ENCODE assay signal across 1 cellular context in genomic region chr3:57227930-57228733, GRCh38.
TF ChIP-seq lines count a peak whose summit lies in the region.

No MANE protein-coding gene starts in this region.

TF ChIP-seq in K562, 482 proteins besides CTCF, POLR2A, EP300 and RAD21 (continued from another document and continues in another):
- TF ChIP-seq PREB (CRISPR knock-in tag; IDR thresholded peaks at IDR 0.05) (no peak), GATAD2B (IDR thresholded peaks at IDR 0.05; ENCODE audit: borderline replicate concordance) (0 out of 2 replicates have a peak, but pooled peaks have one; percentile 70), NFE2L1 (tag; IDR thresholded peaks at IDR 0.05; ENCODE audit: borderline replicate concordance, low read depth) (no peak), DNMT1 (IDR thresholded peaks at IDR 0.05) (no peak), PTRF (tag; IDR thresholded peaks at IDR 0.05) (no peak), NCOA2 (IDR thresholded peaks at IDR 0.05; ENCODE audit: partially characterized antibody in 2 of 2) (no peak), ZFX (CRISPR knock-in tag; IDR thresholded peaks at IDR 0.05) (peak; percentile 30; the same call in 1 of the 2 replicates), NR2F6 (CRISPR knock-in tag; IDR thresholded peaks at IDR 0.05) (no peak), MEF2A (IDR thresholded peaks at IDR 0.05; ENCODE audit: control insufficient read depth, low read depth, low read length) (no peak), ZNF561 (CRISPR knock-in tag; conservative IDR thresholded peaks at IDR 0.05) (no peak), MYC (IDR thresholded peaks at IDR 0.05; ENCODE audit: low read depth, low read length) (no peak), MYC (CRISPR knock-in tag; IDR thresholded peaks at IDR 0.05; ENCODE audit: borderline replicate concordance, low read depth) (no peak), BDP1 (IDR thresholded peaks at IDR 0.05; ENCODE audit: insufficient read depth, insufficient read length) (no peak), HDAC3 (IDR thresholded peaks at IDR 0.05; ENCODE audit: borderline replicate concordance, partially characterized antibody) (no peak), ZNF224 (CRISPR knock-in tag; IDR thresholded peaks at IDR 0.05) (no peak), BRD4 (IDR thresholded peaks at IDR 0.05) (no peak), HIVEP1 (CRISPR knock-in tag; IDR thresholded peaks at IDR 0.05) (no peak), PML (IDR thresholded peaks at IDR 0.05; ENCODE audit: low read length) (no peak), GTF2E2 (tag; IDR thresholded peaks at IDR 0.05) (no peak), PTBP1 (IDR thresholded peaks at IDR 0.05; ENCODE audit: low read depth, low read length) (no peak), THRAP3 (IDR thresholded peaks at IDR 0.05; ENCODE audit: borderline replicate concordance) (no peak), BCL6 (CRISPR knock-in tag; IDR thresholded peaks at IDR 0.05) (no peak), HNRNPH1 (optimal IDR thresholded peaks at IDR 0.05; ENCODE audit: low read depth, low read length) (no peak), TEAD4 (IDR thresholded peaks at IDR 0.05; ENCODE audit: low read length) (no peak), TEAD4 (CRISPR knock-in tag; IDR thresholded peaks at IDR 0.05; ENCODE audit: borderline replicate concordance) (no peak), ZNF384 (IDR thresholded peaks at IDR 0.05; ENCODE audit: low read depth, low read length) (no peak), SAP30 (IDR thresholded peaks at IDR 0.05; ENCODE audit: borderline replicate concordance, insufficient read depth, low read depth, low read length, poor library complexity, severe bottlenecking) (peak; percentile 53), PURB (CRISPR knock-in tag; IDR thresholded peaks at IDR 0.05; ENCODE audit: low read depth) (no peak), ZNF212 (CRISPR knock-in tag; IDR thresholded peaks at IDR 0.05) (no peak), FOS (IDR thresholded peaks at IDR 0.05; ENCODE audit: extremely low read depth, insufficient read length) (no peak), PHB2 (IDR thresholded peaks at IDR 0.05; ENCODE audit: low read depth) (no peak), ZNF197 (CRISPR knock-in tag; IDR thresholded peaks at IDR 0.05; ENCODE audit: low read depth) (no peak), RBFOX2 (IDR thresholded peaks at IDR 0.05; ENCODE audit: low read depth, low read length) (peak; percentile 8; the same call in 1 of the 2 replicates), KDM5B (IDR thresholded peaks at IDR 0.05; ENCODE audit: insufficient replicate concordance, low read depth, low read length) (no peak), NFXL1 (CRISPR knock-in tag; IDR thresholded peaks at IDR 0.05) (no peak), ZNF79 (CRISPR knock-in tag; IDR thresholded peaks at IDR 0.05; ENCODE audit: low read depth) (no peak), TARDBP (IDR thresholded peaks at IDR 0.05) (no peak), ETS2 (tag; IDR thresholded peaks at IDR 0.05; ENCODE audit: borderline replicate concordance, poor library complexity, severe bottlenecking) (no peak), ZZZ3 (IDR thresholded peaks at IDR 0.05) (no peak), SMAD4 (CRISPR knock-in tag; conservative IDR thresholded peaks at IDR 0.05) (peak; percentile 7; the same call in 1 of the 2 replicates), JUN (IDR thresholded peaks at IDR 0.05; ENCODE audit: borderline replicate concordance, low read depth, low read length) (no peak), JUN (CRISPR knock-in tag; IDR thresholded peaks at IDR 0.05; ENCODE audit: borderline replicate concordance) (no peak), SMAD3 (CRISPR knock-in tag; conservative IDR thresholded peaks at IDR 0.05) (no peak), ZBED1 (IDR thresholded peaks at IDR 0.05) (no peak), U2AF2 (optimal IDR thresholded peaks at IDR 0.05; ENCODE audit: low read depth, low read length) (no peak), TAF9B (IDR thresholded peaks at IDR 0.05; ENCODE audit: partially characterized antibody) (no peak), SRSF1 (IDR thresholded peaks at IDR 0.05; ENCODE audit: low read depth, low read length) (no peak), KLF6 (CRISPR knock-in tag; IDR thresholded peaks at IDR 0.05; ENCODE audit: borderline replicate concordance) (no peak), ZNF407 (IDR thresholded peaks at IDR 0.05; ENCODE audit: low read depth) (no peak), IFI16 (CRISPR knock-in tag; IDR thresholded peaks at IDR 0.05) (no peak), C11orf30 (IDR thresholded peaks at IDR 0.05; ENCODE audit: low read depth) (no peak), FOXA3 (CRISPR knock-in tag; conservative IDR thresholded peaks at IDR 0.05 in 1 of 2, IDR thresholded peaks at IDR 0.05 in 1 of 2) (no peak), SREBF2 (CRISPR knock-in tag; IDR thresholded peaks at IDR 0.05) (no peak)
- TF ChIP-seq, protein P1, sequence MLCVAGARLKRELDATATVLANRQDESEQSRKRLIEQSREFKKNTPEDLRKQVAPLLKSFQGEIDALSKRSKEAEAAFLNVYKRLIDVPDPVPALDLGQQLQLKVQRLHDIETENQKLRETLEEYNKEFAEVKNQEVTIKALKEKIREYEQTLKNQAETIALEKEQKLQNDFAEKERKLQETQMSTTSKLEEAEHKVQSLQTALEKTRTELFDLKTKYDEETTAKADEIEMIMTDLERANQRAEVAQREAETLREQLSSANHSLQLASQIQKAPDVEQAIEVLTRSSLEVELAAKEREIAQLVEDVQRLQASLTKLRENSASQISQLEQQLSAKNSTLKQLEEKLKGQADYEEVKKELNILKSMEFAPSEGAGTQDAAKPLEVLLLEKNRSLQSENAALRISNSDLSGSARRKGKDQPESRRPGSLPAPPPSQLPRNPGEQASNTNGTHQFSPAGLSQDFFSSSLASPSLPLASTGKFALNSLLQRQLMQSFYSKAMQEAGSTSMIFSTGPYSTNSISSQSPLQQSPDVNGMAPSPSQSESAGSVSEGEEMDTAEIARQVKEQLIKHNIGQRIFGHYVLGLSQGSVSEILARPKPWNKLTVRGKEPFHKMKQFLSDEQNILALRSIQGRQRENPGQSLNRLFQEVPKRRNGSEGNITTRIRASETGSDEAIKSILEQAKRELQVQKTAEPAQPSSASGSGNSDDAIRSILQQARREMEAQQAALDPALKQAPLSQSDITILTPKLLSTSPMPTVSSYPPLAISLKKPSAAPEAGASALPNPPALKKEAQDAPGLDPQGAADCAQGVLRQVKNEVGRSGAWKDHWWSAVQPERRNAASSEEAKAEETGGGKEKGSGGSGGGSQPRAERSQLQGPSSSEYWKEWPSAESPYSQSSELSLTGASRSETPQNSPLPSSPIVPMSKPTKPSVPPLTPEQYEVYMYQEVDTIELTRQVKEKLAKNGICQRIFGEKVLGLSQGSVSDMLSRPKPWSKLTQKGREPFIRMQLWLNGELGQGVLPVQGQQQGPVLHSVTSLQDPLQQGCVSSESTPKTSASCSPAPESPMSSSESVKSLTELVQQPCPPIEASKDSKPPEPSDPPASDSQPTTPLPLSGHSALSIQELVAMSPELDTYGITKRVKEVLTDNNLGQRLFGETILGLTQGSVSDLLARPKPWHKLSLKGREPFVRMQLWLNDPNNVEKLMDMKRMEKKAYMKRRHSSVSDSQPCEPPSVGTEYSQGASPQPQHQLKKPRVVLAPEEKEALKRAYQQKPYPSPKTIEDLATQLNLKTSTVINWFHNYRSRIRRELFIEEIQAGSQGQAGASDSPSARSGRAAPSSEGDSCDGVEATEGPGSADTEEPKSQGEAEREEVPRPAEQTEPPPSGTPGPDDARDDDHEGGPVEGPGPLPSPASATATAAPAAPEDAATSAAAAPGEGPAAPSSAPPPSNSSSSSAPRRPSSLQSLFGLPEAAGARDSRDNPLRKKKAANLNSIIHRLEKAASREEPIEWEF (CRISPR knock-in tag; IDR thresholded peaks at IDR 0.05), result no peak
- TF ChIP-seq, protein P2, sequence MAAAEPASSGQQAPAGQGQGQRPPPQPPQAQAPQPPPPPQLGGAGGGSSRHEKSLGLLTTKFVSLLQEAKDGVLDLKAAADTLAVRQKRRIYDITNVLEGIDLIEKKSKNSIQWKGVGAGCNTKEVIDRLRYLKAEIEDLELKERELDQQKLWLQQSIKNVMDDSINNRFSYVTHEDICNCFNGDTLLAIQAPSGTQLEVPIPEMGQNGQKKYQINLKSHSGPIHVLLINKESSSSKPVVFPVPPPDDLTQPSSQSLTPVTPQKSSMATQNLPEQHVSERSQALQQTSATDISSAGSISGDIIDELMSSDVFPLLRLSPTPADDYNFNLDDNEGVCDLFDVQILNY (CRISPR knock-in tag; IDR thresholded peaks at IDR 0.05), result no peak
- TF ChIP-seq, protein P3, sequence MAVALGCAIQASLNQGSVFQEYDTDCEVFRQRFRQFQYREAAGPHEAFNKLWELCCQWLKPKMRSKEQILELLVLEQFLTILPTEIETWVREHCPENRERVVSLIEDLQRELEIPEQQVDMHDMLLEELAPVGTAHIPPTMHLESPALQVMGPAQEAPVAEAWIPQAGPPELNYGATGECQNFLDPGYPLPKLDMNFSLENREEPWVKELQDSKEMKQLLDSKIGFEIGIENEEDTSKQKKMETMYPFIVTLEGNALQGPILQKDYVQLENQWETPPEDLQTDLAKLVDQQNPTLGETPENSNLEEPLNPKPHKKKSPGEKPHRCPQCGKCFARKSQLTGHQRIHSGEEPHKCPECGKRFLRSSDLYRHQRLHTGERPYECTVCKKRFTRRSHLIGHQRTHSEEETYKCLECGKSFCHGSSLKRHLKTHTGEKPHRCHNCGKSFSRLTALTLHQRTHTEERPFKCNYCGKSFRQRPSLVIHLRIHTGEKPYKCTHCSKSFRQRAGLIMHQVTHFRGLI (CRISPR knock-in tag; IDR thresholded peaks at IDR 0.05), result no peak
- TF ChIP-seq, protein P4, sequence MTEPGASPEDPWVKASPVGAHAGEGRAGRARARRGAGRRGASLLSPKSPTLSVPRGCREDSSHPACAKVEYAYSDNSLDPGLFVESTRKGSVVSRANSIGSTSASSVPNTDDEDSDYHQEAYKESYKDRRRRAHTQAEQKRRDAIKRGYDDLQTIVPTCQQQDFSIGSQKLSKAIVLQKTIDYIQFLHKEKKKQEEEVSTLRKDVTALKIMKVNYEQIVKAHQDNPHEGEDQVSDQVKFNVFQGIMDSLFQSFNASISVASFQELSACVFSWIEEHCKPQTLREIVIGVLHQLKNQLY (CRISPR knock-in tag; conservative IDR thresholded peaks at IDR 0.05), result 0 out of 4 replicates have a peak, but pooled peaks of 1 of the 2 experiments have one; percentile 19
